Comparison of ENCODE assay signal across 8 cellular contexts in genomic region chr3:191330309-191330712, GRCh38. TPM values are rescaled to one million over a fixed set of nuclear protein-coding genes. Genes with fewer than 3 reads are reported as not detected.
DNase-seq lines count a peak whose midpoint lies in the region; ATAC-seq and TF ChIP-seq lines count a peak whose summit lies in the region.

Gene UTS2B (minus strand): TSS chr3:191330526. CDS start chr3:191282189, 48,337 bp downstream.

- H3K4me1 ChIP-seq in right cardiac atrium (ENCODE audit: control insufficient read depth, insufficient read depth, low read length) (peaks cover 7% of the 10 kb centered on the region), rectal smooth muscle tissue (ENCODE audit: control insufficient read depth, insufficient read depth, low read length) (peaks cover 11% of the 10 kb centered on the region)

- peak within 1 kb of the TSS; percentile 49 for H3K27ac Mint-ChIP-seq in activated naive CD8-positive, alpha-beta T cell treated with anti-CD3 and anti-CD28 coated beads, Interleukin-2, amount 50 U/mL, for 24 hours

- H3K36me3 Mint-ChIP-seq in activated naive CD8-positive, alpha-beta T cell treated with anti-CD3 and anti-CD28 coated beads, Interleukin-2, amount 50 U/mL, for 24 hours (ENCODE audit: low read depth), result peaks cover 5% of the 10 kb centered on the region

- H3K27ac ChIP-seq in HL-60 (replicated peaks) (peak within 1 kb of the TSS; percentile 62), right cardiac atrium (ENCODE audit: low read length) (peak within 1 kb of the TSS; percentile 72), rectal smooth muscle tissue (ENCODE audit: low read depth, low read length) (peak within 1 kb of the TSS; percentile 94)

- ATAC-seq in activated naive CD8-positive, alpha-beta T cell treated with anti-CD3 and anti-CD28 coated beads, Interleukin-2, amount 50 U/mL, for 24 hours, result no peak
- ATAC-seq in right cardiac atrium (peak; percentile 43 to 60), HG02852 (IDR thresholded peaks at IDR 0.05; ENCODE audit: unreplicated experiment) (no peak)

- no peaks in the 10 kb centered on the region for H3K9me3 Mint-ChIP-seq in activated naive CD8-positive, alpha-beta T cell treated with anti-CD3 and anti-CD28 coated beads, Interleukin-2, amount 50 U/mL, for 24 hours

- intact Hi-C loops in right cardiac atrium (cut with DNase I), result loop anchor here in 1 of 4 donors (10.0 kb wide), 1 partner anchor 54 kb away; no protein-coding TSS in a partner anchor

- peak; percentile 50 for DNase-seq in AG20443 (ENCODE audit: low spot score)
- no peak for DNase-seq in HL-60 (ENCODE audit: low read depth in 1 of 2, low spot score in 1 of 2)
- no peak for DNase-seq in activated naive CD8-positive, alpha-beta T cell treated with anti-CD3 and anti-CD28 coated beads, Interleukin-2, amount 50 U/mL, for 24 hours
- peak in 1 of 3 donors; percentile 41 for DNase-seq in right cardiac atrium
- no peak for DNase-seq in stimulated activated CD4-positive, alpha-beta T cell treated with anti-CD3 and anti-CD28 coated beads, Interleukin-1b, Interleukin-23, amount 100 ng/mL, for 48 hours
- DNase-seq in ecto neural progenitor cell (ENCODE audit: low spot score), result no peak

- H3K9me3 ChIP-seq in right cardiac atrium (ENCODE audit: control insufficient read depth, low read length), result no peaks in the 10 kb centered on the region

- peaks cover 34% of the 10 kb centered on the region for H3K4me1 Mint-ChIP-seq in activated naive CD8-positive, alpha-beta T cell treated with anti-CD3 and anti-CD28 coated beads, Interleukin-2, amount 50 U/mL, for 24 hours

- H3K9ac ChIP-seq in rectal smooth muscle tissue (ENCODE audit: low read length), result peak within 1 kb of the TSS; percentile 61

- no peak for TF ChIP-seq CTCF in HL-60 (IDR thresholded peaks at IDR 0.05; ENCODE audit: insufficient read depth, low read length)

- no peaks in the 10 kb centered on the region for H3K36me3 ChIP-seq in rectal smooth muscle tissue (ENCODE audit: control insufficient read depth, insufficient read depth, low read length)

- H3K27me3 ChIP-seq in HL-60 (ENCODE audit: insufficient read depth, poor library complexity, severe bottlenecking), result no peaks in the 10 kb centered on the region
- no peaks in the 10 kb centered on the region for H3K27me3 ChIP-seq in right cardiac atrium (ENCODE audit: control insufficient read depth, insufficient read depth)
- H3K27me3 ChIP-seq in rectal smooth muscle tissue (ENCODE audit: control insufficient read depth, insufficient read depth, low read length), result no peaks in the 10 kb centered on the region

- peak within 1 kb of the TSS; percentile 65 for H3K4me3 ChIP-seq in HL-60 (replicated peaks; ENCODE audit: insufficient read depth, low read length)
- H3K4me3 ChIP-seq in right cardiac atrium (ENCODE audit: low read length), result peak within 1 kb of the TSS; percentile 61
- H3K4me3 ChIP-seq in rectal smooth muscle tissue (ENCODE audit: low read length), result peak within 1 kb of the TSS; percentile 93

- peak within 1 kb of the TSS; percentile 72 for H3K4me3 Mint-ChIP-seq in activated naive CD8-positive, alpha-beta T cell treated with anti-CD3 and anti-CD28 coated beads, Interleukin-2, amount 50 U/mL, for 24 hours

- peaks cover 22% of the 10 kb centered on the region for H3K27me3 Mint-ChIP-seq in activated naive CD8-positive, alpha-beta T cell treated with anti-CD3 and anti-CD28 coated beads, Interleukin-2, amount 50 U/mL, for 24 hours

- WGBS in right cardiac atrium, result 7% methylated on average over 7 of the region's 7 CpGs

RNA-seq across cellular contexts. Expression of gene UTS2B, which starts in this region (rescaled TPM):
- 1 to 10 TPM in 1 of 4 donors, under 1 TPM in 3; 0.39 to 1.2 (median 0.43) TPM for total RNA-seq in right cardiac atrium
- 0.16 TPM for polyA plus RNA-seq in right cardiac atrium

Comparison
In these comparisons a context has a peak if more than half of its experiments do, and no peak if none do; other contexts are left out.
1. ATAC-seq: peak in right cardiac atrium (2 of 2); none in activated naive CD8-positive, alpha-beta T cell treated with anti-CD3 and anti-CD28 coated beads, Interleukin-2, amount 50 U/mL, for 24 hours (single experiment) and HG02852 (single experiment).
2. Peak in every context shown above with its lines, with median percentiles within 50 percentile points of each other: H3K27ac ChIP-seq and H3K4me3 ChIP-seq.